ENCODE assay signal across 21 cellular contexts in the genomic region with DNA sequence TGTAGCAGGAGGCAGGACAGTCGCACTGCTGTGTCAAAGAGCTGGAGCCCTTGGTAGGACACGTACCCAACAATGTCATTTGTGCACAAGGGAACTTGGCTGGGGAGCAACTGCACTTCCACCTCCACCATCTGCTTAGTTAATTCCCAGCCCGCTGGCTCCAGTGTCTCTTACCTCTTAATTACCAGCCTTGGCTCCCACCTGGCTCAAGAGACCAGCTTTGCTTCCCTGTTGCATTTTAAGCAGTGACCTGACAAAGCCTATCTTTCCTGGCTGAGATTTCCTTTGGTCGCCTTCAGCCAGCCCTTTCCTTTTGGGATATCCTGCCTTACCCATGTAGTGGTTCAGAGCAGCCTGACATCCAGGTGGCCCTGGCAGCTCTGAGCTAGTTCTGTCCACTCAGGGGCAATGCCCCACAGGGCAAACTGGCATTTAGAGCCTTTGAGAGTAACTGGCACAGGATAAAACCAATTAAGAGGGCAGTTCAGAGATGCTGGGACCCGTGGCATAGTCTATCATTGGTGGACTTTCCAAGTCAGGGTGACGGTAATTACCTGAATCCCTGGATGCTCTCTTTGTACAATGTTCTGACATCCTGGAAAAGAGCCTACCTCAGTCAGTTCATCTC.
"Had no signal": no experiment of that assay in that cellular context is flagged by ENCODE, and none has a peak within 500 bp of the region (broad histone marks: within the 10 kb centered on the region; RNA-seq: fewer than 3 reads in every experiment).

No MANE protein-coding gene starts in this region.

- H3K9me3 ChIP-seq: colonic mucosa, ovary, right lobe of liver, suprapubic skin, thyroid gland, upper lobe of left lung, uterus had no signal

- H3K27ac ChIP-seq: colonic mucosa, heart right ventricle, ovary, right lobe of liver, suprapubic skin, thyroid gland, upper lobe of left lung, uterus had no signal

- DNase-seq: colonic mucosa; dermis blood vessel endothelial cell; endodermal cell; erythroblast; foreskin melanocyte; heart right ventricle; hypothalamus; natural killer cell; ovary; right lobe of liver; stimulated activated CD4-positive, alpha-beta T cell treated with anti-CD3 and anti-CD28 coated beads, Interleukin-4, amount 100 ng/mL, for 1 hour; stimulated activated CD8-positive, alpha-beta memory T cell treated with anti-CD3 and anti-CD28 coated beads, Interleukin-4, amount 100 ng/mL, for 48 hours; stimulated activated naive CD8-positive, alpha-beta T cell treated with anti-CD3 and anti-CD28 coated beads, Interleukin-15, Interleukin-2, amounts not matched to agents 100 U/mL and 50 U/mL, for 24 hours; thyroid gland; upper lobe of left lung; uterus had no signal

- H3K4me3 ChIP-seq: colonic mucosa, heart right ventricle, ovary, right lobe of liver, suprapubic skin, thyroid gland, upper lobe of left lung, uterus had no signal

- ATAC-seq: heart right ventricle; left lobe of liver; natural killer cell; right lobe of liver; stimulated activated effector memory CD8-positive, alpha-beta T cell treated with anti-CD3 and anti-CD28 coated beads, Interleukin-12 subunit alpha, Interleukin-12 subunit beta, amount 100 ng/mL, for 72 hours; stimulated activated naive CD8-positive, alpha-beta T cell treated with anti-CD3 and anti-CD28 coated beads, Interleukin-15, Interleukin-2, amounts not matched to agents 100 U/mL and 50 U/mL, for 24 hours had no signal

- H3K36me3 ChIP-seq: colonic mucosa, heart right ventricle, ovary, right lobe of liver, suprapubic skin, thyroid gland, upper lobe of left lung, uterus had no signal

- FAIRE-seq: endothelial cell of umbilical vein, islet of Langerhans had no signal

- H3K27me3 ChIP-seq: colonic mucosa, heart right ventricle, ovary, right lobe of liver, thyroid gland, upper lobe of left lung, uterus had no signal

- H3K4me1 ChIP-seq: colonic mucosa, right lobe of liver, suprapubic skin, upper lobe of left lung, uterus had no signal
